In genomic region chr20:53625611-53626129, GRCh38 we compare ENCODE assay signal across 7 cellular contexts. TPM values are rescaled to one million over a fixed set of nuclear protein-coding genes. Genes with fewer than 3 reads are reported as not detected.
DNase-seq lines count a peak whose midpoint lies in the region; ATAC-seq, FAIRE-seq and TF ChIP-seq lines count a peak whose summit lies in the region.
"Not testable (repeated sequence)": the region's sequence is repeated elsewhere in the genome, so short reads cannot be mapped to it uniquely, and the experiment has no call there.

No MANE protein-coding gene starts in this region.

- not testable (repeated sequence) for H3K9me3 Mint-ChIP-seq in activated CD8-positive, alpha-beta T cell treated with anti-CD3 and anti-CD28 coated beads for 36 hours

- H4K8ac ChIP-seq in mesendoderm (ENCODE audit: low read depth, low read length) = not testable (repeated sequence)

- TF ChIP-seq POLR2A in GM12878 (IDR thresholded peaks at IDR 0.05; ENCODE audit: low read depth, low read length); uterus (IDR thresholded peaks at IDR 0.05): not testable (repeated sequence)

- not testable (repeated sequence) for H3K27me3 ChIP-seq in KMS-11 (ENCODE audit: insufficient read depth, low read depth); Panc1 (ENCODE audit: control insufficient read depth, insufficient read depth, low read length); GM12878 (replicated peaks in 1 of 2; ENCODE audit: control insufficient read depth in 2 of 2, insufficient read depth in 2 of 2, low read length in 1 of 2); mesendoderm (ENCODE audit: insufficient read depth, low read length, poor library complexity); uterus

- CTCF ChIA-PET in Panc1 (lab: Charles Lee) = interaction anchor here (0.7 kb wide), 1 partner anchor 34 kb away, joined by 7 read pairs; no protein-coding TSS in a partner anchor
- CTCF ChIA-PET in activated CD8-positive, alpha-beta T cell treated with anti-CD3 and anti-CD28 coated beads for 36 hours (lab: Charles Lee) = interaction anchor here (0.7 to 1.1 kb wide), 2 partner anchors 25 to 35 kb away, joined by 3 read pairs; no protein-coding TSS in a partner anchor
- CTCF ChIA-PET in GM12878 (lab: Yijun Ruan, JAX) = not testable (repeated sequence)

- not testable (repeated sequence) for H2AFZ ChIP-seq in KMS-11 (ENCODE audit: low read depth); GM12878 (ENCODE audit: control insufficient read depth, low read depth, low read length)

- H2BK120ac ChIP-seq in mesendoderm (ENCODE audit: low read depth, low read length) = not testable (repeated sequence)

- H3K9me3 ChIP-seq in Panc1 (ENCODE audit: control insufficient read depth, insufficient read depth, low read depth, low read length); GM12878 (replicated peaks; ENCODE audit: control insufficient read depth, insufficient read depth, low read length); uterus: not testable (repeated sequence)

- H3K4me3 ChIP-seq in KMS-11 (IDR thresholded peaks at IDR 0.05; ENCODE audit: insufficient read depth, low read depth, low read length); Panc1 (ENCODE audit: low read depth in 2 of 2, low read length in 2 of 2); GM12878; mesendoderm (ENCODE audit: low read length); uterus: not testable (repeated sequence)

- not testable (repeated sequence) for H4K20me1 ChIP-seq in KMS-11 (ENCODE audit: insufficient read depth); GM12878 (ENCODE audit: control insufficient read depth, insufficient read depth)

- H3K27ac ChIP-seq in KMS-11 (peak overlapping the region; percentile 0; the same call in 1 of the 2 replicates), Panc1 (ENCODE audit: low read length) (peak overlapping the region; percentile 100; the same call in 1 of the 2 replicates), GM12878 (ENCODE audit: control insufficient read depth, insufficient read depth) (0 out of 2 replicates have a peak overlapping the region, but pooled peaks have one; percentile 24), uterus (peak overlapping the region; percentile 89 to 95)
- H3K27ac ChIP-seq in mesendoderm (ENCODE audit: low read depth, low read length) = not testable (repeated sequence)

- not testable (repeated sequence) for H4K5ac ChIP-seq in mesendoderm (ENCODE audit: low read length)

- not testable (repeated sequence) for DNase-seq in Panc1 (ENCODE audit: low read depth, low spot score); activated CD8-positive, alpha-beta T cell treated with anti-CD3 and anti-CD28 coated beads for 36 hours; GM12878 (ENCODE audit: low read depth, low spot score); mesendoderm; uterus
- DNase-seq in sciatic nerve (ENCODE audit: low spot score) = peak; percentile 47

- SMC1A ChIA-PET in GM12878 (lab: Charles Lee; ENCODE audit: uncharacterized antibody, unreplicated experiment) = interaction anchor here (0.6 to 1.9 kb wide), 7 partner anchors 9 to 83 kb away, joined by 3 to 6 read pairs (median 3); no protein-coding TSS in a partner anchor

- H3K56ac ChIP-seq in mesendoderm (ENCODE audit: low read length) = not testable (repeated sequence)

- TF ChIP-seq EP300 in GM12878 (IDR thresholded peaks at IDR 0.05; ENCODE audit: borderline replicate concordance in 1 of 2, control insufficient read depth in 1 of 2, low read depth in 2 of 2, low read length in 2 of 2) = not testable (repeated sequence)

- H3K4ac ChIP-seq in mesendoderm (ENCODE audit: low read depth, low read length) = not testable (repeated sequence)

- peak overlapping the region; percentile 57 for H2BK15ac ChIP-seq in mesendoderm (replicated peaks; ENCODE audit: low read depth)

- not testable (repeated sequence) for H3K36me3 Mint-ChIP-seq in activated CD8-positive, alpha-beta T cell treated with anti-CD3 and anti-CD28 coated beads for 36 hours (ENCODE audit: low read depth)

- peaks cover 46% of the 10 kb centered on the region for H3K4me1 Mint-ChIP-seq in activated CD8-positive, alpha-beta T cell treated with anti-CD3 and anti-CD28 coated beads for 36 hours (ENCODE audit: low read depth)

- H3K9ac ChIP-seq in KMS-11; GM12878 (ENCODE audit: control insufficient read depth, insufficient read depth, low read length); mesendoderm (ENCODE audit: low read length): not testable (repeated sequence)

- intact Hi-C loops in Panc1 (cut with micrococcal nuclease; ENCODE audit: unreplicated experiment); activated CD8-positive, alpha-beta T cell treated with anti-CD3 and anti-CD28 coated beads for 36 hours (cut with micrococcal nuclease); GM12878 (cut with micrococcal nuclease; ENCODE audit: unreplicated experiment); sciatic nerve (cut with DNase I); uterus (cut with DNase I; ENCODE audit: low total_unique reads): not testable (repeated sequence)

- peaks cover 45% of the 10 kb centered on the region for H3K4me1 ChIP-seq in KMS-11 (ENCODE audit: low read depth, poor library complexity, severe bottlenecking)
- H3K4me1 ChIP-seq in Panc1 (ENCODE audit: control insufficient read depth, insufficient read depth, low read length) = peaks cover 41% of the 10 kb centered on the region
- H3K4me1 ChIP-seq in GM12878 (ENCODE audit: control insufficient read depth, insufficient read depth, low read length) = peaks cover 45% of the 10 kb centered on the region
- H3K4me1 ChIP-seq in mesendoderm (ENCODE audit: control insufficient read depth, low read depth, low read length) = not testable (repeated sequence)
- H3K4me1 ChIP-seq in uterus = peaks cover 8 to 14% of the 10 kb centered on the region in 2 donors

- RAD21 ChIA-PET in GM12878 (lab: Charles Lee; ENCODE audit: unreplicated experiment) = interaction anchor here (1.0 to 1.9 kb wide), 3 partner anchors 17 to 90 kb away, joined by 3 to 8 read pairs (median 3); no protein-coding TSS in a partner anchor

- H3K27me3 Mint-ChIP-seq in activated CD8-positive, alpha-beta T cell treated with anti-CD3 and anti-CD28 coated beads for 36 hours = not testable (repeated sequence)

- not testable (repeated sequence) for ATAC-seq in Panc1; activated CD8-positive, alpha-beta T cell treated with anti-CD3 and anti-CD28 coated beads for 36 hours; GM12878; sciatic nerve

- not testable (repeated sequence) for H3K79me1 ChIP-seq in mesendoderm (ENCODE audit: low read length)

- in situ Hi-C loops in Panc1 (cut with HindIII; ENCODE audit: low pct_unique_long_range_greater_than_20kb, low sequenced_read_pairs); GM12878 (cut with MboI): not testable (repeated sequence)

- FAIRE-seq in GM12878 (lab: Jason Lieb, UNC) = not testable (repeated sequence)

- H3K36me3 ChIP-seq in KMS-11 (ENCODE audit: insufficient read depth); Panc1 (ENCODE audit: control insufficient read depth, insufficient read depth, low read length); GM12878 (ENCODE audit: control insufficient read depth in 2 of 2, insufficient read depth in 2 of 2, low read length in 1 of 2); mesendoderm (ENCODE audit: control insufficient read depth, insufficient read depth, low read length); uterus: not testable (repeated sequence)

- POLR2A ChIA-PET in Panc1 (lab: Charles Lee) = interaction anchor here (0.6 kb wide), 1 partner anchor 20 kb away, joined by 3 read pairs; no protein-coding TSS in a partner anchor
- POLR2A ChIA-PET in activated CD8-positive, alpha-beta T cell treated with anti-CD3 and anti-CD28 coated beads for 36 hours (lab: Charles Lee) = not testable (repeated sequence)
- POLR2A ChIA-PET in GM12878 (lab: Charles Lee) = interaction anchor here (1.2 to 8.2 kb wide), 2 partner anchors 10 to 14 kb away, joined by 3 to 84 read pairs; no protein-coding TSS in a partner anchor

- not testable (repeated sequence) for H3K4me3 Mint-ChIP-seq in activated CD8-positive, alpha-beta T cell treated with anti-CD3 and anti-CD28 coated beads for 36 hours

- H3K79me2 ChIP-seq in KMS-11 (ENCODE audit: insufficient read depth, low read depth); GM12878 (ENCODE audit: control insufficient read depth, insufficient read depth, low read length); mesendoderm (ENCODE audit: control insufficient read depth, insufficient read depth, low read length): not testable (repeated sequence)

- TF ChIP-seq CTCF in KMS-11 (conservative IDR thresholded peaks at IDR 0.05; ENCODE audit: low read depth, low read length); Panc1 (IDR thresholded peaks at IDR 0.05); activated CD8-positive, alpha-beta T cell treated with anti-CD3 and anti-CD28 coated beads for 36 hours (IDR thresholded peaks at IDR 0.05); GM12878 (IDR thresholded peaks at IDR 0.05 in 2 of 3, conservative IDR thresholded peaks at IDR 0.05 in 1 of 3; ENCODE audit: control insufficient read depth in 2 of 3, extremely low read depth in 1 of 3, insufficient read depth in 1 of 3, low read depth in 3 of 3, low read length in 3 of 3); uterus (IDR thresholded peaks at IDR 0.05): not testable (repeated sequence)

- H2BK5ac ChIP-seq in mesendoderm (ENCODE audit: low read length) = not testable (repeated sequence)

- not testable (repeated sequence) for TF ChIP-seq RAD21 in GM12878 (IDR thresholded peaks at IDR 0.05; ENCODE audit: insufficient read depth, low read depth, low read length)

- H2AK5ac ChIP-seq in mesendoderm (ENCODE audit: low read length) = not testable (repeated sequence)

- not testable (repeated sequence) for H3K4me2 ChIP-seq in KMS-11; GM12878 (ENCODE audit: control insufficient read depth, insufficient read depth); mesendoderm (ENCODE audit: low read length)

- BruUV-seq in Panc1 (replicated peaks; lab: Mats Ljungman, UMichigan); GM12878 (replicated peaks; lab: Mats Ljungman, UMichigan): not testable (repeated sequence)

- peak overlapping the region; percentile 42 for H3K27ac Mint-ChIP-seq in activated CD8-positive, alpha-beta T cell treated with anti-CD3 and anti-CD28 coated beads for 36 hours

- H3K23ac ChIP-seq in mesendoderm (ENCODE audit: low read length) = not testable (repeated sequence)

- H3K18ac ChIP-seq in mesendoderm (ENCODE audit: low read length) = not testable (repeated sequence)

- 96% methylated on average over 7 of the region's 7 CpGs for WGBS in GM12878 (ENCODE audit: insufficient coverage, insufficient replicate concordance, low lambda C conversion rate, missing lambda C conversion rate)
- WGBS in mesendoderm (ENCODE audit: extremely low coverage, insufficient coverage, low lambda C conversion rate) = no CpG with 5 or more reads among the region's 7 CpGs

RNA-seq across cellular contexts. Expression of gene ZNF217, which starts 32.0 kb away (rescaled TPM):
- total RNA-seq in Panc1 (2021; ENCODE audit: unreplicated experiment) (210 TPM), GM12878 (2014; rRNA removed) (40.8 and 45.6 TPM in 2 replicates), GM12878 (2014; rRNA removed; fragmentation: Illumina TruSeq; extraction: Trizol) (40.2 and 40.5 TPM in 2 replicates), GM12878 (2021) (76.6 and 81.3 TPM in 2 replicates), sciatic nerve (34.9 TPM), uterus (10 to 100 TPM in 3 of 4 donors, 1 to 10 TPM in 1; 7.4 to 37.8 (median 18.4) TPM)
- polyA plus RNA-seq in Panc1 (2012; ENCODE audit: insufficient read length) = 80.1 TPM
- total RNA-seq in activated CD8-positive, alpha-beta T cell treated with anti-CD3 and anti-CD28 coated beads for 36 hours = 10 to 100 TPM; 51.3 to 51.8 TPM
- total RNA-seq in GM12878 (2013; cell fraction: nucleolus; rRNA removed) = 213 and 215 TPM in 2 replicates
- polyA plus RNA-seq in GM12878 (2011; ENCODE audit: low read depth) = 20.6 TPM
- polyA plus RNA-seq in GM12878 (2011; rRNA removed) (48.1 and 54.3 TPM in 2 replicates), GM12878 (2014; fragmentation: Illumina TruSeq; extraction: Trizol) (54.8 and 62.7 TPM in 2 replicates), GM12878 (2014; fragmentation: Nextera tagmentation; extraction: Ambion mirVana) (10 to 100 TPM in 1 of 2 experiments, 1 to 10 TPM in 1; 8.5 to 12.4 TPM), GM12878 (2014; rRNA removed) (40.4 and 43.2 TPM in 2 replicates), GM12878 (2016; fragmentation: Nextera tagmentation; extraction: Ambion mirVana) (10 to 100 TPM; 14.0 to 16.9 TPM)
- 37.7 and 55.2 TPM in 2 replicates for polyA plus RNA-seq in GM12878 (2011; cell fraction: cytosol; rRNA removed)
- 47.8 and 55.7 TPM in 2 replicates for polyA plus RNA-seq in GM12878 (2011; cell fraction: nucleus; rRNA removed)
- 25.9 and 54.1 TPM in 2 replicates for polyA plus RNA-seq in GM12878 (2012)
- polyA minus RNA-seq in GM12878 (2011; rRNA and poly(A)+ RNA removed) = 87.0 and 96.8 TPM in 2 replicates
- polyA minus RNA-seq in GM12878 (2011; cell fraction: cytosol; rRNA and poly(A)+ RNA removed) = 42.6 and 44.9 TPM in 2 replicates
- 40.7 and 55.8 TPM in 2 replicates for polyA minus RNA-seq in GM12878 (2011; cell fraction: nucleus; rRNA and poly(A)+ RNA removed)
- polyA plus RNA-seq in mesendoderm (2013, experiment 1 of 2) = 22.0 TPM
- 21.5 TPM for polyA plus RNA-seq in mesendoderm (2013, experiment 2 of 2)
